Comparison of ENCODE assay signal across 16 cellular contexts in genomic region chr6:89489078-89489477, GRCh38.
"Had no signal": no experiment of that assay in that cellular context is flagged by ENCODE, and none has a peak within 500 bp of the region (broad histone marks: within the 10 kb centered on the region; RNA-seq: fewer than 3 reads in every experiment).

No MANE protein-coding gene starts in this region.

- DNase-seq: activated CD4-positive, CD25-positive, alpha-beta regulatory T cell treated with anti-CD3 and anti-CD28 coated beads, Interleukin-2, amount 50 U/mL, for 72 hours; activated naive CD4-positive, alpha-beta T cell treated with Interleukin-2 at 50 U/mL for 16 hours; anterior cingulate cortex; cortex of kidney; effector CD4-positive, alpha-beta T cell; esophagus squamous epithelium; hippocampal formation; left lung; mammary epithelial cell; naive thymus-derived CD8-positive, alpha-beta T cell; right cardiac atrium; stimulated activated CD4-positive, alpha-beta T cell treated with anti-CD3 and anti-CD28 coated beads, Interleukin-15, amount 100 ng/mL, for 24 hours; stimulated activated CD4-positive, alpha-beta T cell treated with anti-CD3 and anti-CD28 coated beads, Interleukin-4, amount 100 ng/mL, for 1 hour; stimulated activated naive CD4-positive, alpha-beta T cell; tibial artery had no signal

- H3K36me3 ChIP-seq: esophagus squamous epithelium, left lung, tibial artery had no signal

- H3K4me1 ChIP-seq: esophagus squamous epithelium, left lung had no signal

- ATAC-seq: left lung; naive thymus-derived CD8-positive, alpha-beta T cell; right cardiac atrium had no signal

- H3K9me3 ChIP-seq: esophagus squamous epithelium, left lung, tibial artery had no signal

- H3K4me3 ChIP-seq: esophagus squamous epithelium, left lung, skin epidermis, tibial artery had no signal
